ENCODE assay signal across 14 cellular contexts in the genomic region with DNA sequence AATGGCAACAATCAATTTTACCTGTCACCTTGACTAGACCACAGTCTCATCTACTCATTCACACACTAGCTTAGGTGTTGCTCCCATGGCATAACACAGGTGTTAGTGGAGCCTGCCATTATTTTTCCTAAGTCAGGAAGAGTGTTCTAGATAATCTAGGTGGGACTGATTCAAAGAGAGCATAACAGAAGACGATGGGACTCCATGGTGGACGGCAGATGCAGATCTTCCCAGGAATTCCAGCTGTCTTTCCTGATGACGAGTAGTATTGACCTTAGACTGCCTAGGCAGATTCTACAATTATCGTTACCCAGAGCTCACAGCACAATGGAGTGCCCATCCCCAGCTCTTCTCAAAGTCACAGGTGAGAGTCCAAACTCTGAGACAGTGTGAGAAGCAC.
"Had no signal": no experiment of that assay in that cellular context is flagged by ENCODE, and none has a peak within 500 bp of the region (broad histone marks: within the 10 kb centered on the region; RNA-seq: fewer than 3 reads in every experiment).

No MANE protein-coding gene starts in this region.

- H3K9me3 Mint-ChIP-seq: stimulated activated effector memory CD8-positive, alpha-beta T cell treated with anti-CD3 and anti-CD28 coated beads, Interleukin-12 subunit alpha, Interleukin-12 subunit beta, amount 100 ng/mL, for 72 hours; stimulated activated naive CD8-positive, alpha-beta T cell treated with anti-CD3 and anti-CD28 coated beads, Interleukin-15, amount 100 ng/mL, for 72 hours had no signal

- H3K27ac ChIP-seq: lower lobe of right lung, transverse colon had no signal

- ATAC-seq: lower lobe of right lung; mucosa of descending colon; sciatic nerve; stimulated activated effector memory CD8-positive, alpha-beta T cell treated with anti-CD3 and anti-CD28 coated beads, Interleukin-12 subunit alpha, Interleukin-12 subunit beta, amount 100 ng/mL, for 72 hours; stimulated activated naive CD8-positive, alpha-beta T cell treated with anti-CD3 and anti-CD28 coated beads, Interleukin-15, amount 100 ng/mL, for 72 hours had no signal

- H3K36me3 ChIP-seq: lower lobe of right lung, transverse colon had no signal

- DNase-seq: activated gamma-delta T cell treated with Interleukin-2 at 50 U/mL for 16 hours; foreskin fibroblast; kidney; lower lobe of right lung; mesendoderm; mucosa of descending colon; small intestine; stimulated activated CD4-positive, alpha-beta T cell treated with anti-CD3 and anti-CD28 coated beads, Interleukin-2, amount 100 ng/mL, for 24 hours; stimulated activated naive CD8-positive, alpha-beta T cell treated with anti-CD3 and anti-CD28 coated beads, Interleukin-15, amount 100 ng/mL, for 72 hours; T-helper 1 cell; T-helper 9 cell; transverse colon had no signal

- H3K4me3 ChIP-seq: lower lobe of right lung, mucosa of descending colon, transverse colon had no signal

- H3K4me1 ChIP-seq: lower lobe of right lung, transverse colon had no signal

- H3K4me3 Mint-ChIP-seq: stimulated activated effector memory CD8-positive, alpha-beta T cell treated with anti-CD3 and anti-CD28 coated beads, Interleukin-12 subunit alpha, Interleukin-12 subunit beta, amount 100 ng/mL, for 72 hours had no signal

- H3K36me3 Mint-ChIP-seq: stimulated activated effector memory CD8-positive, alpha-beta T cell treated with anti-CD3 and anti-CD28 coated beads, Interleukin-12 subunit alpha, Interleukin-12 subunit beta, amount 100 ng/mL, for 72 hours had no signal

- H3K9me3 ChIP-seq: lower lobe of right lung, mucosa of descending colon, transverse colon had no signal

- H3K27ac Mint-ChIP-seq: stimulated activated effector memory CD8-positive, alpha-beta T cell treated with anti-CD3 and anti-CD28 coated beads, Interleukin-12 subunit alpha, Interleukin-12 subunit beta, amount 100 ng/mL, for 72 hours; stimulated activated naive CD8-positive, alpha-beta T cell treated with anti-CD3 and anti-CD28 coated beads, Interleukin-15, amount 100 ng/mL, for 72 hours had no signal
